In genomic region chr14:75069021-75069810, GRCh38 we compare ENCODE assay signal across 1 cellular context.
TF ChIP-seq lines count a peak whose summit lies in the region.

Gene ZC2HC1C (plus strand): TSS chr14:75069641. CDS start chr14:75070574, 933 bp downstream.

TF ChIP-seq in GM12878, 131 proteins besides CTCF, POLR2A, EP300 and RAD21 (continued from another document):
- no peak for TF ChIP-seq USF1 (IDR thresholded peaks at IDR 0.05; ENCODE audit: borderline replicate concordance, extremely low read length, insufficient read depth, low read depth, low read length)
- no peak for TF ChIP-seq ETV6 (conservative IDR thresholded peaks at IDR 0.05 in 1 of 2, IDR thresholded peaks at IDR 0.05 in 1 of 2; ENCODE audit: borderline replicate concordance in 1 of 2, low read depth in 1 of 2)
- no peak for TF ChIP-seq SIN3A (IDR thresholded peaks at IDR 0.05; ENCODE audit: low read depth, low read length)
- no peak for TF ChIP-seq KAT2A (conservative IDR thresholded peaks at IDR 0.05; ENCODE audit: control insufficient read depth, low read depth, low read length)
- TF ChIP-seq ZNF274 (IDR thresholded peaks at IDR 0.05; ENCODE audit: insufficient read depth, insufficient read length): no peak
- TF ChIP-seq NKRF (conservative IDR thresholded peaks at IDR 0.05): peak; percentile 53; the same call in 1 of the 2 replicates
- peak; percentile 63 for TF ChIP-seq RUNX3 (IDR thresholded peaks at IDR 0.05; ENCODE audit: low read length)
- no peak for TF ChIP-seq BRCA1 (IDR thresholded peaks at IDR 0.05; ENCODE audit: low read depth, low read length)
- peak; percentile 63; the same call in 1 of the 2 replicates for TF ChIP-seq SMAD5 (IDR thresholded peaks at IDR 0.05; ENCODE audit: low read depth)
- TF ChIP-seq ESRRA (IDR thresholded peaks at IDR 0.05; ENCODE audit: low read length): peak; percentile 98
- TF ChIP-seq MYB (IDR thresholded peaks at IDR 0.05; ENCODE audit: borderline replicate concordance, low read depth, low read length): no peak
- TF ChIP-seq, protein P1, sequence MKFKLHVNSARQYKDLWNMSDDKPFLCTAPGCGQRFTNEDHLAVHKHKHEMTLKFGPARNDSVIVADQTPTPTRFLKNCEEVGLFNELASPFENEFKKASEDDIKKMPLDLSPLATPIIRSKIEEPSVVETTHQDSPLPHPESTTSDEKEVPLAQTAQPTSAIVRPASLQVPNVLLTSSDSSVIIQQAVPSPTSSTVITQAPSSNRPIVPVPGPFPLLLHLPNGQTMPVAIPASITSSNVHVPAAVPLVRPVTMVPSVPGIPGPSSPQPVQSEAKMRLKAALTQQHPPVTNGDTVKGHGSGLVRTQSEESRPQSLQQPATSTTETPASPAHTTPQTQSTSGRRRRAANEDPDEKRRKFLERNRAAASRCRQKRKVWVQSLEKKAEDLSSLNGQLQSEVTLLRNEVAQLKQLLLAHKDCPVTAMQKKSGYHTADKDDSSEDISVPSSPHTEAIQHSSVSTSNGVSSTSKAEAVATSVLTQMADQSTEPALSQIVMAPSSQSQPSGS (IDR thresholded peaks at IDR 0.05; ENCODE audit: low read length): no peak
- no peak for TF ChIP-seq EZH2 (IDR thresholded peaks at IDR 0.05; ENCODE audit: borderline replicate concordance, control insufficient read depth, low read depth, low read length)
- no peak for TF ChIP-seq TCF12 (IDR thresholded peaks at IDR 0.05; ENCODE audit: low read depth, low read length)
- no peak for TF ChIP-seq IRF4 (IDR thresholded peaks at IDR 0.05; ENCODE audit: low read depth, low read length)
- 0 out of 2 replicates have a peak, but pooled peaks have one; percentile 21 for TF ChIP-seq LARP7 (IDR thresholded peaks at IDR 0.05)
- TF ChIP-seq MTA3 (IDR thresholded peaks at IDR 0.05; ENCODE audit: borderline replicate concordance, low read length): no peak
TF ChIP-seq in GM12878: peak in this region for 28.
